Comparison of ENCODE assay signal across 17 cellular contexts in the genomic region with DNA sequence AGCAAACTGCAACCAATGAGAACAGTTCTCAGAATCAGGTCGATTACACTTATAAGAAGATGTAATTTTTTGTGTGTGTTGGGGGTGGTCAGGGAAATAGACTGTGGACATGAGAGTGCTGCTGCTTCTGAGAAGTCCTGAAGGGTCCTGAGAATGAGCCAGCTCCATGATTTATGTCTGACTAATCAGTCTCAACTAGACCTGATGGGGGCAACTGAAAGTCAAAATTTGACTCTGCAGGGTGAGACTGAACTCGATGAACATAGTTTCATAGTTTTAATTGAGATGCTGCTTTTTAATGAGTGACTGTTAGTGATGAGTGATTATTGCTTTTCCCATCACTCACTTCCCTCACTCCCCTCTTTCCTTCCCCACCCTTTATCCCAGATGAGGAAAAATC. TPM values are rescaled to one million over a fixed set of nuclear protein-coding genes. Genes with fewer than 3 reads are reported as not detected.
DNase-seq lines count a peak whose midpoint lies in the region; ATAC-seq and TF ChIP-seq lines count a peak whose summit lies in the region.
"Had no signal": no experiment of that assay in that cellular context is flagged by ENCODE, and none has a peak within 500 bp of the region (broad histone marks: within the 10 kb centered on the region; RNA-seq: fewer than 3 reads in every experiment).

No MANE protein-coding gene starts in this region.

- peaks cover 9% of the 10 kb centered on the region for H3K4me1 ChIP-seq in suprapubic skin
- H3K4me1 ChIP-seq: body of pancreas had no signal

- WGBS in suprapubic skin: 81% methylated on average over 2 of the region's 2 CpGs

- H3K27me3 ChIP-seq in suprapubic skin: no peaks in the 10 kb centered on the region
- H3K27me3 ChIP-seq: body of pancreas had no signal

- no peak for TF ChIP-seq CTCF in suprapubic skin (IDR thresholded peaks at IDR 0.05)

- no peaks in the 10 kb centered on the region for H3K36me3 ChIP-seq in suprapubic skin

- no peaks in the 10 kb centered on the region for H3K36me3 Mint-ChIP-seq in activated T-cell treated with anti-CD3 and anti-CD28 coated beads, Interleukin-2, amount 50 U/mL, for 72 hours (ENCODE audit: insufficient read depth in 2 of 2)
- no peaks in the 10 kb centered on the region for H3K36me3 Mint-ChIP-seq in memory B cell
- H3K36me3 Mint-ChIP-seq: mesothelial cell of epicardium had no signal

- no peak for TF ChIP-seq POLR2A in suprapubic skin (IDR thresholded peaks at IDR 0.05)

- DNase-seq in stimulated activated naive CD4-positive, alpha-beta T cell treated with Interleukin-2 at 50 U/mL for 16 hours (lab: John Stamatoyannopoulos, UW): peak; percentile 8
- DNase-seq in stimulated activated naive CD4-positive, alpha-beta T cell (lab: John Stamatoyannopoulos, UW): no peak
- peak in 1 of 2 donors; percentile 47 for DNase-seq in activated T-cell treated with anti-CD3 and anti-CD28 coated beads, Interleukin-2, amount 50 U/mL, for 72 hours
- DNase-seq in memory B cell (ENCODE audit: low spot score in 2 of 2) (no peak), NCI-H345 treated with DMSO at 0.1 percent for 48 hours (lab: John Stamatoyannopoulos, UW; ENCODE audit: unreplicated experiment) (no peak), suprapubic skin (ENCODE audit: low spot score in 2 of 2) (no peak)
- DNase-seq: body of pancreas; GOT3; NCI-H748 treated with DMSO at 0.1 percent for 48 hours; stimulated activated CD4-positive, alpha-beta T cell treated with anti-CD3 and anti-CD28 coated beads, Interleukin-4, amount 100 ng/mL, for 1 hour had no signal

- H3K9me3 ChIP-seq in suprapubic skin: no peaks in the 10 kb centered on the region
- H3K9me3 ChIP-seq: body of pancreas had no signal

- peaks cover 100% of the 10 kb centered on the region for H3K4me1 Mint-ChIP-seq in activated T-cell treated with anti-CD3 and anti-CD28 coated beads, Interleukin-2, amount 50 U/mL, for 72 hours (ENCODE audit: low read depth)
- peaks cover 25% of the 10 kb centered on the region for H3K4me1 Mint-ChIP-seq in memory B cell

- ATAC-seq in activated T-cell treated with anti-CD3 and anti-CD28 coated beads, Interleukin-2, amount 50 U/mL, for 72 hours (replicated peaks in 1 of 2): peak; percentile 29 to 44
- ATAC-seq in memory B cell (ENCODE audit: low read depth) (no peak), HG02571 (IDR thresholded peaks at IDR 0.05; ENCODE audit: unreplicated experiment) (no peak)
- ATAC-seq: body of pancreas, left lobe of liver, Right ventricle myocardium inferior had no signal

- peak overlapping the region; percentile 78 to 82 for H3K4me3 Mint-ChIP-seq in activated T-cell treated with anti-CD3 and anti-CD28 coated beads, Interleukin-2, amount 50 U/mL, for 72 hours
- H3K4me3 Mint-ChIP-seq in memory B cell: no peak overlapping the region
- H3K4me3 Mint-ChIP-seq: mesothelial cell of epicardium had no signal

- H3K27ac ChIP-seq in suprapubic skin: no peak overlapping the region
- H3K27ac ChIP-seq: body of pancreas, KMS-11 had no signal

- H3K27me3 Mint-ChIP-seq in activated T-cell treated with anti-CD3 and anti-CD28 coated beads, Interleukin-2, amount 50 U/mL, for 72 hours (ENCODE audit: low read depth): no peaks in the 10 kb centered on the region
- no peaks in the 10 kb centered on the region for H3K27me3 Mint-ChIP-seq in memory B cell

- no peak for TF ChIP-seq EP300 in suprapubic skin (IDR thresholded peaks at IDR 0.05)

- no peak overlapping the region for H3K4me3 ChIP-seq in suprapubic skin
- H3K4me3 ChIP-seq: body of pancreas, smooth muscle cell had no signal

- peak overlapping the region; percentile 93 for H3K27ac Mint-ChIP-seq in activated T-cell treated with anti-CD3 and anti-CD28 coated beads, Interleukin-2, amount 50 U/mL, for 72 hours
- peak overlapping the region; percentile 80 for H3K27ac Mint-ChIP-seq in memory B cell
- H3K27ac Mint-ChIP-seq: mesothelial cell of epicardium had no signal

- H3K9me3 Mint-ChIP-seq in activated T-cell treated with anti-CD3 and anti-CD28 coated beads, Interleukin-2, amount 50 U/mL, for 72 hours: no peaks in the 10 kb centered on the region
- no peaks in the 10 kb centered on the region for H3K9me3 Mint-ChIP-seq in memory B cell
- H3K9me3 Mint-ChIP-seq: mesothelial cell of epicardium had no signal

RNA-seq across cellular contexts. Expression of gene SMARCE1, which starts 37.3 kb away (rescaled TPM):
- 100 to 1,000 TPM in 1 of 2 donors, 10 to 100 TPM in 1; 98.1 to 114 TPM for total RNA-seq in activated T-cell treated with anti-CD3 and anti-CD28 coated beads, Interleukin-2, amount 50 U/mL, for 72 hours
- total RNA-seq in suprapubic skin: 100 to 1,000 TPM in 1 of 4 donors, 10 to 100 TPM in 3; 65.5 to 104 (median 75.9) TPM

RNA-seq across cellular contexts. Expression of gene CCR7, which starts 45.1 kb away (rescaled TPM):
- 100 to 1,000 TPM; 311 to 371 TPM for total RNA-seq in activated T-cell treated with anti-CD3 and anti-CD28 coated beads, Interleukin-2, amount 50 U/mL, for 72 hours
- 1 to 10 TPM in 1 of 4 donors, not detected in 3; 1.2 TPM for total RNA-seq in suprapubic skin
- total RNA-seq: Right ventricle myocardium inferior, smooth muscle cell had no signal

RNA-seq across cellular contexts. Expression of gene KRT222, which starts 54.6 kb away (rescaled TPM):
- total RNA-seq in activated T-cell treated with anti-CD3 and anti-CD28 coated beads, Interleukin-2, amount 50 U/mL, for 72 hours: not detected
- under 1 TPM in 1 of 4 donors, not detected in 3; 0.26 TPM for total RNA-seq in suprapubic skin
- total RNA-seq: mesothelial cell of epicardium, OCI-LY7, smooth muscle cell had no signal

Comparison
In these comparisons a context has a peak if more than half of its experiments do, and no peak if none do; other contexts are left out.
1. ATAC-seq: peak in activated T-cell treated with anti-CD3 and anti-CD28 coated beads, Interleukin-2, amount 50 U/mL, for 72 hours (2 of 2); none in memory B cell (single experiment) and HG02571 (single experiment).
2. RNA of gene CCR7, which starts 45.1 kb away (total RNA-seq): 311 to 371 TPM in activated T-cell treated with anti-CD3 and anti-CD28 coated beads, Interleukin-2, amount 50 U/mL, for 72 hours; 1.2 TPM in suprapubic skin; every median in the first group is over 100 times any median in the second.